8 cellular contexts compared by ENCODE assay signal in genomic region chr2:194166818-194167217, GRCh38.
DNase-seq lines count a peak whose midpoint lies in the region; ATAC-seq, FAIRE-seq and TF ChIP-seq lines count a peak whose summit lies in the region.

No MANE protein-coding gene starts in this region.

- H3K27me3 ChIP-seq in breast epithelium (no peaks in the 10 kb centered on the region), astrocyte (ENCODE audit: insufficient read depth, low read length) (no peaks in the 10 kb centered on the region), right atrium auricular region (no peaks in the 10 kb centered on the region)

- no TSS peak for BruUV-seq in MCF 10A (replicated peaks; lab: Mats Ljungman, UMichigan)

- CTCF ChIA-PET in MCF 10A (lab: Yijun Ruan, JAX), result interaction anchor here (0.6 to 1.1 kb wide), 5 partner anchors 8 to 272 kb away, joined by 3 to 4 read pairs (median 3); no protein-coding TSS in a partner anchor

- H3K27ac Mint-ChIP-seq in MCF 10A (ENCODE audit: low read depth, unreplicated experiment), result no peak overlapping the region
- no peak overlapping the region for H3K27ac Mint-ChIP-seq in astrocyte (ENCODE audit: unreplicated experiment)
- H3K27ac Mint-ChIP-seq in mesothelial cell of epicardium, result no peak overlapping the region

- H3K9ac ChIP-seq in astrocyte (ENCODE audit: low read length), result no peak overlapping the region

- POLR2A ChIA-PET in MCF 10A (lab: Yijun Ruan, JAX), result no interaction called here

- peak; percentile 60 for TF ChIP-seq CTCF in MCF 10A (IDR thresholded peaks at IDR 0.05; ENCODE audit: unreplicated experiment)
- TF ChIP-seq CTCF in breast epithelium (IDR thresholded peaks at IDR 0.05), result peak in 1 of 3 donors; percentile 37
- peak; percentile 57 for TF ChIP-seq CTCF in astrocyte (IDR thresholded peaks at IDR 0.05; ENCODE audit: insufficient read depth, low read depth, low read length)
- peak; percentile 66 for TF ChIP-seq CTCF in mesothelial cell of epicardium (IDR thresholded peaks at IDR 0.05; ENCODE audit: unreplicated experiment)
- peak in 1 of 2 donors; percentile 27 for TF ChIP-seq CTCF in right atrium auricular region (IDR thresholded peaks at IDR 0.05)

- H2AFZ ChIP-seq in astrocyte (ENCODE audit: low read depth, low read length), result no peak overlapping the region

- intact Hi-C loops in MCF 10A (cut with micrococcal nuclease), result loop anchor here (5.0 kb wide), 1 partner anchor 1150 kb away; no protein-coding TSS in a partner anchor
- intact Hi-C loops in breast epithelium (cut with DNase I; ENCODE audit: low total_unique reads), result no loop called here

- H3K36me3 ChIP-seq in breast epithelium (no peaks in the 10 kb centered on the region), astrocyte (ENCODE audit: insufficient read depth, low read length) (no peaks in the 10 kb centered on the region), right atrium auricular region (no peaks in the 10 kb centered on the region)

- H3K36me3 Mint-ChIP-seq in MCF 10A (ENCODE audit: insufficient read depth, unreplicated experiment) (no peaks in the 10 kb centered on the region), astrocyte (ENCODE audit: low read depth, unreplicated experiment) (no peaks in the 10 kb centered on the region), mesothelial cell of epicardium (no peaks in the 10 kb centered on the region)

- H3K4me3 ChIP-seq in breast epithelium, result no peak overlapping the region
- no peak overlapping the region for H3K4me3 ChIP-seq in astrocyte (ENCODE audit: insufficient read depth, low read depth, low read length)
- H3K4me3 ChIP-seq in right atrium auricular region, result no peak overlapping the region

- H3K27ac ChIP-seq in breast epithelium, result no peak overlapping the region
- H3K27ac ChIP-seq in astrocyte (ENCODE audit: low read depth, low read length), result no peak overlapping the region
- H3K27ac ChIP-seq in right atrium auricular region, result no peak overlapping the region

- H3K4me1 ChIP-seq in breast epithelium, result no peaks in the 10 kb centered on the region
- no peaks in the 10 kb centered on the region for H3K4me1 ChIP-seq in astrocyte (ENCODE audit: insufficient read depth, low read length)
- H3K4me1 ChIP-seq in right atrium auricular region, result no peaks in the 10 kb centered on the region

- no peaks in the 10 kb centered on the region for H3K9me3 Mint-ChIP-seq in MCF 10A (ENCODE audit: unreplicated experiment)
- no peaks in the 10 kb centered on the region for H3K9me3 Mint-ChIP-seq in astrocyte (ENCODE audit: unreplicated experiment)
- peaks cover 5% of the 10 kb centered on the region for H3K9me3 Mint-ChIP-seq in mesothelial cell of epicardium

- H3K27me3 Mint-ChIP-seq in MCF 10A (ENCODE audit: insufficient read depth, unreplicated experiment) (no peaks in the 10 kb centered on the region), astrocyte (ENCODE audit: low read depth, unreplicated experiment) (no peaks in the 10 kb centered on the region), mesothelial cell of epicardium (ENCODE audit: low read depth) (no peaks in the 10 kb centered on the region)

- no peak overlapping the region for H3K4me3 Mint-ChIP-seq in MCF 10A (ENCODE audit: unreplicated experiment)
- H3K4me3 Mint-ChIP-seq in astrocyte (ENCODE audit: unreplicated experiment), result no peak overlapping the region
- no peak overlapping the region for H3K4me3 Mint-ChIP-seq in mesothelial cell of epicardium

- H3K9me3 ChIP-seq in breast epithelium (no peaks in the 10 kb centered on the region), astrocyte (ENCODE audit: insufficient read depth, low read depth, low read length) (no peaks in the 10 kb centered on the region), right atrium auricular region (no peaks in the 10 kb centered on the region)

- ATAC-seq in HG02678 (IDR thresholded peaks at IDR 0.05; ENCODE audit: unreplicated experiment), result peak; percentile 83

- no peak for TF ChIP-seq POLR2A in breast epithelium (IDR thresholded peaks at IDR 0.05)

- peak; percentile 46 for DNase-seq in MCF 10A (ENCODE audit: unreplicated experiment)
- no peak for DNase-seq in breast epithelium (ENCODE audit: low spot score in 2 of 2)
- DNase-seq in NCI-H2029 treated with DMSO at 0.1 percent for 48 hours (lab: John Stamatoyannopoulos, UW), result peak; percentile 14
- DNase-seq in astrocyte (ENCODE audit: low read depth), result peak; percentile 3
- DNase-seq in mesothelial cell of epicardium (ENCODE audit: low spot score in 2 of 2, unreplicated experiment in 2 of 2), result no peak
- no peak for DNase-seq in activated CD4-positive, CD25-positive, alpha-beta regulatory T cell (lab: John Stamatoyannopoulos, UW)
- DNase-seq in right atrium auricular region (ENCODE audit: low spot score), result no peak

- H3K4me1 Mint-ChIP-seq in MCF 10A (ENCODE audit: insufficient read depth, unreplicated experiment) (no peaks in the 10 kb centered on the region), astrocyte (ENCODE audit: low read depth, unreplicated experiment) (no peaks in the 10 kb centered on the region), mesothelial cell of epicardium (peaks cover 9% of the 10 kb centered on the region)

- H4K20me1 ChIP-seq in astrocyte (ENCODE audit: insufficient read depth, low read length), result no peaks in the 10 kb centered on the region

- no peak for FAIRE-seq in astrocyte (lab: Jason Lieb, UNC)

- H3K4me2 ChIP-seq in astrocyte (ENCODE audit: low read length), result no peak overlapping the region

- H3K79me2 ChIP-seq in astrocyte (ENCODE audit: insufficient read depth, low read length), result no peaks in the 10 kb centered on the region

Comparison
In these comparisons a context has a peak if more than half of its experiments do, and no peak if none do; other contexts are left out.
1. DNase-seq: peak in MCF 10A (single experiment), NCI-H2029 treated with DMSO at 0.1 percent for 48 hours (single experiment) and astrocyte (single experiment); none in breast epithelium (0 of 2), mesothelial cell of epicardium (0 of 2), activated CD4-positive, CD25-positive, alpha-beta regulatory T cell (0 of 4) and right atrium auricular region (single experiment).